8 cellular contexts compared by ENCODE assay signal in the genomic region with DNA sequence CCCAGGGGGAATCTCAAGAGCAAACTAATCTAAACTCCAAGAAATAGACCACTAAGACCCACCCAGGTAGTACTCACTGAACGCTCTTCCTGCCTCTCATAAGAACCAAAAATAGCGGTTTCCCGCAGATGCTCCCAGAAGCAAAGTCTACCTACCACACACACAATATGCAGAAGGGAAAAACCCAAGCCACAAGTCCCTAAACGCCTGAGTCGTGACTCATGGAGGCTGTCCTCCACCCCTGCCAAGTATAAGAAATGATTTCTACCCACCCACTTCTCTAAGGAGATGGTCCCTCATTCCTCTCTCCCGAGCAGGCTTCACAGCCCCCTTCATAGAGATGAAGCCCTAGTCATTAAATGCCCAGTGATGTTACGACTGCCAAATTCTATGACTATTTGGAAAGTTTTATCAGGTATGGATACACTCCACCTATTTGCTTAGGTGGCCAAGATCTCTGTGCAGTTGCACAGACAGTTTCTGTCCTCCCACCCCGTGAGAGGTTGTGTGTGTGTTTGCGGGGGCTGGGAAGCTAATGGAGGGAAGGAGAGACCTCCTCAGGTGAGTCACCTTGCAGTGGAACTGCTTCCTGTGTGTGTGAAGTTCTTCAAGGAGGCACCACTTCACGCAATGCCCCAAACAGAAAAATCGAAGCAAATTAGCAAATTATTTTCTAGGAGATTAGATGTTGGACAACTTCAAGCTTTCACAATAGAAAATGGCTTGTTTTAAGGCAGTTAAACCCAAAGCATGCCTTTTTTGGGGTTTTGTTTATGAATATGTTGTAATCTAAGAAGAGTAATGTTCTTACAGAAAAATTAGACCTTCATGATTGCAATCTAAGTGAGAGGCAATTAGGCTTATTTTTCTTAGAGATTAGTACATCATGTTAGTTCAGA.
DNase-seq lines count a peak whose midpoint lies in the region; TF ChIP-seq lines count a peak whose summit lies in the region.

No MANE protein-coding gene starts in this region.

- peaks cover 40% of the 10 kb centered on the region for H3K4me1 Mint-ChIP-seq in Caco-2 (ENCODE audit: low read depth, unreplicated experiment)

- no peaks in the 10 kb centered on the region for H3K9me3 Mint-ChIP-seq in Caco-2 (ENCODE audit: unreplicated experiment)

- H3K9me3 ChIP-seq in Caco-2 = no peaks in the 10 kb centered on the region; the same call in 1 of the 2 replicates
- no peaks in the 10 kb centered on the region for H3K9me3 ChIP-seq in prostate gland

- POLR2A ChIA-PET in Caco-2 (lab: Charles Lee) = interaction anchor here (0.7 to 5.6 kb wide), 7 partner anchors 20 to 174 kb away, joined by 3 to 66 read pairs (median 22); no protein-coding TSS in a partner anchor

- peaks cover 2% of the 10 kb centered on the region for H3K27me3 Mint-ChIP-seq in Caco-2 (ENCODE audit: insufficient read depth, unreplicated experiment)

- peak overlapping the region; percentile 70 to 80 for H3K27ac ChIP-seq in prostate gland

- TF ChIP-seq POLR2A in prostate gland (IDR thresholded peaks at IDR 0.05) = no peak

- BruUV-seq in Caco-2 (replicated peaks; lab: Mats Ljungman, UMichigan) = no TSS peak

- 40% methylated on average over 11 of the region's 11 CpGs for WGBS in prostate gland

- TF ChIP-seq CTCF in Caco-2 (IDR thresholded peaks at IDR 0.05; ENCODE audit: insufficient read depth in 1 of 2, low read depth in 1 of 2, low read length in 1 of 2, severe bottlenecking in 1 of 2, unreplicated experiment in 1 of 2) (no peak), prostate gland (IDR thresholded peaks at IDR 0.05) (no peak)

- H3K36me3 Mint-ChIP-seq in Caco-2 (ENCODE audit: insufficient read depth, unreplicated experiment) = peaks cover 32% of the 10 kb centered on the region

- H3K4me3 ChIP-seq in Caco-2 (ENCODE audit: low read depth, low read length) = no peak overlapping the region
- no peak overlapping the region for H3K4me3 ChIP-seq in prostate gland

- peak overlapping the region; percentile 99 for H3K27ac Mint-ChIP-seq in Caco-2 (ENCODE audit: unreplicated experiment)

- H3K36me3 ChIP-seq in Caco-2 (ENCODE audit: control insufficient read depth, insufficient read depth, low read length) = no peaks in the 10 kb centered on the region
- no peaks in the 10 kb centered on the region for H3K36me3 ChIP-seq in prostate gland

- H3K4me1 ChIP-seq in Caco-2 = peaks cover 54% of the 10 kb centered on the region
- H3K4me1 ChIP-seq in prostate gland (replicated peaks) = peaks cover 5% of the 10 kb centered on the region

- DNase-seq in Caco-2 (peak; percentile 61 to 73), LHCN-M2 (ENCODE audit: low read depth) (peak; percentile 94), activated T-cell treated with anti-CD3 and anti-CD28 coated beads for 4 hours (peak; percentile 51), fibroblast of gingiva (ENCODE audit: low read depth) (peak; percentile 92), prostate gland (ENCODE audit: low spot score) (no peak), SK-N-DZ (ENCODE audit: low spot score) (no peak), NCI-H1930 (lab: John Stamatoyannopoulos, UW) (no peak), NCI-H774 (lab: John Stamatoyannopoulos, UW) (no peak)

- H3K27me3 ChIP-seq in Caco-2 (replicated peaks; ENCODE audit: control insufficient read depth, insufficient read depth, low read length) (no peaks in the 10 kb centered on the region), prostate gland (replicated peaks; ENCODE audit: insufficient read depth) (no peaks in the 10 kb centered on the region)

- CTCF ChIA-PET in Caco-2 (lab: Charles Lee) = interaction anchor here (1.0 to 1.7 kb wide), 2 partner anchors 22 to 41 kb away, joined by 6 to 11 read pairs; no protein-coding TSS in a partner anchor

- peak overlapping the region; percentile 97 for H3K4me3 Mint-ChIP-seq in Caco-2 (ENCODE audit: unreplicated experiment)

- intact Hi-C loops in Caco-2 (cut with micrococcal nuclease; ENCODE audit: unreplicated experiment) = loop anchor here (1.0 kb wide), 3 partner anchors 22 to 39 kb away; no protein-coding TSS in a partner anchor
- intact Hi-C loops in prostate gland (cut with DNase I) = loop anchor here (2.0 to 5.0 kb wide), 2 partner anchors 30 to 42 kb away; no protein-coding TSS in a partner anchor

Comparison
In these comparisons a context has a peak if more than half of its experiments do, and no peak if none do; other contexts are left out.
1. DNase-seq: peak in Caco-2 (2 of 2), LHCN-M2 (single experiment), activated T-cell treated with anti-CD3 and anti-CD28 coated beads for 4 hours (single experiment) and fibroblast of gingiva (single experiment); none in prostate gland (single experiment), SK-N-DZ (single experiment), NCI-H1930 (0 of 2) and NCI-H774 (single experiment).